ENCODE assay signal across 10 cellular contexts in the genomic region with DNA sequence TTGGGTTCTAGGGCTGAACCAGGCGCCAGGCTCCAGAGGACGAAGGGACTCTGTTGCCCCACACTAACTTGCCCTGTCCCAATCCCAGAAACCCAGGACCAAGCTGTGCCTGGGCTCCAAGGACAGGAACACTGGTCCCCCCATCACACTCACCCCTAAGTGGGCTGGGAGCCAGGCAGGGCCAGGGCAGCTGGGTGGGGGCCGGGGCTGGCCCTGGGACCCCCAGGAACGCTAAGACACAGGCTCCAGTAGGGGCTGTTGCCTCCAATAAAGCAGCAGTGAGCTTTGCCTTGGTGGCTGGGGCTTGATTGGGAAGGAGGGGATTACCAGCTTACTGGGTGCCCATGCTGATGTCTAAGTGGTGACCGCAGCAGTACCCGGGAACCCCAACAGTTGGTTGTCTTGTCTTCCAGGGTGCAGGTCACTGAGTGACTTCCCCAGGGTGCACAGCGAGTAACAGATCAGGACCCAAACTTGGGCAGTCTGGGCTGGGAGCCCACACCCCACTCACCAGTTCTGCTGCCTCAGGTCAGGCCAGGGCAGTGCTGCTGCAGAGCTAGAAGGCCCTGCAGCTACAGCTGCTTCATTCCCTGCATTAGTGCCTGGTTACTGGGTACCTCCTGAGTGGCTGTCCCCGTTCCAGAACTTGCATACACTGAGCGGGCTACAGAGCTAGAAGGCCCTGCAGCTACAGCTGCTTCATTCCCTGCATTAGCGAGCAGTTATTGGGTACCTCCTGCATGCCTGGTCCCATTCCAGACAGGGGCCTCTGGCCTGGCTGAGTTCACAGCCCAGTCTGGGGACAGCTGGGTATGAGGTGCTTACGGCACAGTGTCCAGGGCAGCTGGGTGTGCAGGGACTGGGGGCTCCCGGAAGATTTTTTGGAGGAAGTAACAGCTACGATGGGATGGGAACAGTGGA. TPM values are rescaled to one million over a fixed set of nuclear protein-coding genes. Genes with fewer than 3 reads are reported as not detected.
DNase-seq lines count a peak whose midpoint lies in the region; ATAC-seq and TF ChIP-seq lines count a peak whose summit lies in the region.
"Had no signal": no experiment of that assay in that cellular context is flagged by ENCODE, and none has a peak within 500 bp of the region (broad histone marks: within the 10 kb centered on the region; RNA-seq: fewer than 3 reads in every experiment).

No MANE protein-coding gene starts in this region.

- no peak overlapping the region for H2BK15ac ChIP-seq in mesenchymal stem cell (ENCODE audit: low read depth, poor library complexity, severe bottlenecking)

- H3K79me1 ChIP-seq in mesenchymal stem cell (replicated peaks; ENCODE audit: low read length, poor library complexity, severe bottlenecking) = peaks cover 21% of the 10 kb centered on the region

- no peak overlapping the region for H3K18ac ChIP-seq in mesenchymal stem cell (ENCODE audit: low read depth in 1 of 2, low read length in 2 of 2)

- peak overlapping the region; percentile 63 for H3K27ac Mint-ChIP-seq in activated T-helper 2 cell treated with anti-CD3 and anti-CD28 coated beads, Interferon-gamma antibody, Interleukin-2, Interleukin-4, amounts not matched to agents 10 μg/mL and 5 μg/mL and 100 μg/mL, durations not matched to agents 14 hours and 24 hours and 36 hours

- no peak overlapping the region for H3K4me3 ChIP-seq in heart left ventricle
- H3K4me3 ChIP-seq in right atrium auricular region = no peak overlapping the region
- H3K4me3 ChIP-seq in mesenchymal stem cell (ENCODE audit: insufficient read depth in 1 of 2, low read depth in 1 of 2, low read length in 2 of 2) = no peak overlapping the region
- H3K4me3 ChIP-seq in vagina = no peak overlapping the region

- no peaks in the 10 kb centered on the region for H3K9me3 ChIP-seq in heart left ventricle
- no peaks in the 10 kb centered on the region for H3K9me3 ChIP-seq in right atrium auricular region
- no peaks in the 10 kb centered on the region for H3K9me3 ChIP-seq in mesenchymal stem cell (ENCODE audit: control insufficient read depth, low read length)
- no peaks in the 10 kb centered on the region for H3K9me3 ChIP-seq in vagina

- ATAC-seq in heart left ventricle = peak in 2 of 4 donors; percentile 2 to 7
- ATAC-seq in GM21529 (IDR thresholded peaks at IDR 0.05; ENCODE audit: unreplicated experiment) = no peak
- no peak for ATAC-seq in HG03565 (IDR thresholded peaks at IDR 0.05; ENCODE audit: unreplicated experiment)
- ATAC-seq in GM21515 (IDR thresholded peaks at IDR 0.05; ENCODE audit: unreplicated experiment) = no peak

- H2AK5ac ChIP-seq in mesenchymal stem cell (ENCODE audit: low read length, severe bottlenecking) = peak overlapping the region; percentile 63

- no peak overlapping the region for H3K4ac ChIP-seq in mesenchymal stem cell (ENCODE audit: low read depth in 1 of 2, low read length in 2 of 2)

- TF ChIP-seq CTCF in heart left ventricle (IDR thresholded peaks at IDR 0.05) (no peak), right atrium auricular region (IDR thresholded peaks at IDR 0.05) (no peak), vagina (IDR thresholded peaks at IDR 0.05) (no peak)

- H2BK5ac ChIP-seq in mesenchymal stem cell (ENCODE audit: low read depth, low read length, poor library complexity, severe bottlenecking) = peak overlapping the region; percentile 10

- DNase-seq in heart left ventricle (peak in 3 of 5 donors; percentile 11 to 51 (median 15)), right atrium auricular region (ENCODE audit: low spot score) (no peak), mesenchymal stem cell (no peak), vagina (ENCODE audit: extremely low spot score in 2 of 2) (peak; percentile 80 to 82)
- no peak for DNase-seq in activated T-helper 2 cell treated with anti-CD3 and anti-CD28 coated beads, Interferon-gamma antibody, Interleukin-2, Interleukin-4, amounts not matched to agents 10 μg/mL and 5 μg/mL and 100 μg/mL, durations not matched to agents 14 hours and 24 hours and 36 hours (ENCODE audit: low spot score)
- DNase-seq: MM.1S, NCI-H510A had no signal

- no peak overlapping the region for H3K4me3 Mint-ChIP-seq in activated T-helper 2 cell treated with anti-CD3 and anti-CD28 coated beads, Interferon-gamma antibody, Interleukin-2, Interleukin-4, amounts not matched to agents 10 μg/mL and 5 μg/mL and 100 μg/mL, durations not matched to agents 14 hours and 24 hours and 36 hours (ENCODE audit: low read depth)

- H3K9ac ChIP-seq in mesenchymal stem cell (ENCODE audit: low read length) = no peak overlapping the region

- no peak overlapping the region for H2BK120ac ChIP-seq in mesenchymal stem cell (ENCODE audit: low read depth, low read length)

- H2BK12ac ChIP-seq in mesenchymal stem cell (ENCODE audit: low read length in 2 of 2) = no peak overlapping the region

- no peak overlapping the region for H3K14ac ChIP-seq in mesenchymal stem cell (ENCODE audit: low read length in 2 of 2)

- H3K4me2 ChIP-seq in mesenchymal stem cell (ENCODE audit: low read length, poor library complexity, severe bottlenecking) = no peak overlapping the region

- H3K36me3 Mint-ChIP-seq in activated T-helper 2 cell treated with anti-CD3 and anti-CD28 coated beads, Interferon-gamma antibody, Interleukin-2, Interleukin-4, amounts not matched to agents 10 μg/mL and 5 μg/mL and 100 μg/mL, durations not matched to agents 14 hours and 24 hours and 36 hours (ENCODE audit: low read depth) = peaks cover 33% of the 10 kb centered on the region

- no peaks in the 10 kb centered on the region for H3K27me3 ChIP-seq in heart left ventricle
- H3K27me3 ChIP-seq in right atrium auricular region = no peaks in the 10 kb centered on the region
- no peaks in the 10 kb centered on the region for H3K27me3 ChIP-seq in mesenchymal stem cell (ENCODE audit: control insufficient read depth in 1 of 2, insufficient read depth in 1 of 2, low read length in 2 of 2)
- no peaks in the 10 kb centered on the region for H3K27me3 ChIP-seq in vagina

- no peak for TF ChIP-seq POLR2A in heart left ventricle (IDR thresholded peaks at IDR 0.05)
- TF ChIP-seq POLR2A in vagina (IDR thresholded peaks at IDR 0.05) = no peak

- no peak overlapping the region for H4K8ac ChIP-seq in mesenchymal stem cell (ENCODE audit: low read length)

- peaks cover 0 to 75% (median 39%) of the 10 kb centered on the region in 9 donors for H3K36me3 ChIP-seq in heart left ventricle
- H3K36me3 ChIP-seq in right atrium auricular region = peaks cover 48% of the 10 kb centered on the region
- peaks cover 62 to 83% of the 10 kb centered on the region in 2 experiments for H3K36me3 ChIP-seq in mesenchymal stem cell (ENCODE audit: control insufficient read depth in 1 of 2, insufficient read depth in 2 of 2, low read depth in 1 of 2, low read length in 2 of 2)
- H3K36me3 ChIP-seq in vagina = peaks cover 0 to 46% of the 10 kb centered on the region in 2 donors

- H3K4me1 ChIP-seq in heart left ventricle (peaks cover 0 to 55% (median 14%) of the 10 kb centered on the region in 12 donors), right atrium auricular region (peaks cover 0 to 23% of the 10 kb centered on the region in 2 donors), mesenchymal stem cell (ENCODE audit: control insufficient read depth, insufficient read depth, low read depth, low read length) (peaks cover 78% of the 10 kb centered on the region), vagina (peaks cover 18% of the 10 kb centered on the region)

- H3K23ac ChIP-seq in mesenchymal stem cell (ENCODE audit: low read length in 2 of 2) = no peak overlapping the region

- H3K27ac ChIP-seq in heart left ventricle = peak overlapping the region in 2 of 12 donors; percentile 18 to 81
- no peak overlapping the region for H3K27ac ChIP-seq in right atrium auricular region
- H3K27ac ChIP-seq in mesenchymal stem cell (ENCODE audit: low read length, poor library complexity, severe bottlenecking) = peak overlapping the region; percentile 75
- no peak overlapping the region for H3K27ac ChIP-seq in vagina

- H3K4me1 Mint-ChIP-seq in activated T-helper 2 cell treated with anti-CD3 and anti-CD28 coated beads, Interferon-gamma antibody, Interleukin-2, Interleukin-4, amounts not matched to agents 10 μg/mL and 5 μg/mL and 100 μg/mL, durations not matched to agents 14 hours and 24 hours and 36 hours (ENCODE audit: low read depth) = peaks cover 28% of the 10 kb centered on the region

- H3K9me3 Mint-ChIP-seq in activated T-helper 2 cell treated with anti-CD3 and anti-CD28 coated beads, Interferon-gamma antibody, Interleukin-2, Interleukin-4, amounts not matched to agents 10 μg/mL and 5 μg/mL and 100 μg/mL, durations not matched to agents 14 hours and 24 hours and 36 hours = no peaks in the 10 kb centered on the region

- H4K91ac ChIP-seq in mesenchymal stem cell (ENCODE audit: low read length) = no peak overlapping the region

- intact Hi-C loops in heart left ventricle (cut with DNase I) = loop anchor here in 1 of 10 donors (5.0 kb wide), 1 partner anchor 62 kb away; no protein-coding TSS in a partner anchor
- intact Hi-C loops in activated T-helper 2 cell treated with anti-CD3 and anti-CD28 coated beads, Interferon-gamma antibody, Interleukin-2, Interleukin-4, amounts not matched to agents 10 μg/mL and 5 μg/mL and 100 μg/mL, durations not matched to agents 14 hours and 24 hours and 36 hours (cut with micrococcal nuclease) = no loop called here
- intact Hi-C loops in vagina (cut with DNase I) = no loop called here

- 70 to 87% (median 85%) methylated on average over 6 to 13 of the region's 13 CpGs for WGBS in heart left ventricle, 4 donors
- WGBS in mesenchymal stem cell = 90% methylated on average over 13 of the region's 13 CpGs

- no peak overlapping the region for H2AFZ ChIP-seq in mesenchymal stem cell (ENCODE audit: low read depth, low read length)

- H3K27me3 Mint-ChIP-seq in activated T-helper 2 cell treated with anti-CD3 and anti-CD28 coated beads, Interferon-gamma antibody, Interleukin-2, Interleukin-4, amounts not matched to agents 10 μg/mL and 5 μg/mL and 100 μg/mL, durations not matched to agents 14 hours and 24 hours and 36 hours (ENCODE audit: low read depth) = no peaks in the 10 kb centered on the region

RNA-seq across cellular contexts. Expression of a gene that starts 9.4 kb away (rescaled TPM):
- 100 to 1,000 TPM; 179 to 275 (median 215) TPM for total RNA-seq in heart left ventricle
- 100 to 1,000 TPM; 193 to 269 TPM for polyA plus RNA-seq in heart left ventricle
- total RNA-seq in right atrium auricular region = 100 to 1,000 TPM; 171 to 196 TPM
- 240 and 242 TPM in 2 replicates for total RNA-seq in activated T-helper 2 cell treated with anti-CD3 and anti-CD28 coated beads, Interferon-gamma antibody, Interleukin-2, Interleukin-4, amounts not matched to agents 10 μg/mL and 5 μg/mL and 100 μg/mL, durations not matched to agents 14 hours and 24 hours and 36 hours
- polyA plus RNA-seq in mesenchymal stem cell (2013, experiment 1 of 2) = 336 TPM
- 331 TPM for polyA plus RNA-seq in mesenchymal stem cell (2013, experiment 2 of 2)
- 228 TPM for total RNA-seq in vagina

RNA-seq across cellular contexts. Expression of a gene that starts 41.4 kb away (rescaled TPM):
- 10 to 100 TPM; 10.4 to 70.2 (median 23.5) TPM for total RNA-seq in heart left ventricle
- 10 to 100 TPM; 17.1 to 24.5 TPM for polyA plus RNA-seq in heart left ventricle
- total RNA-seq in right atrium auricular region = 10 to 100 TPM; 20.1 to 25.2 TPM
- total RNA-seq in activated T-helper 2 cell treated with anti-CD3 and anti-CD28 coated beads, Interferon-gamma antibody, Interleukin-2, Interleukin-4, amounts not matched to agents 10 μg/mL and 5 μg/mL and 100 μg/mL, durations not matched to agents 14 hours and 24 hours and 36 hours = 64.3 and 72.7 TPM in 2 replicates
- 25.7 TPM for polyA plus RNA-seq in mesenchymal stem cell (2013, experiment 1 of 2)
- polyA plus RNA-seq in mesenchymal stem cell (2013, experiment 2 of 2) = 26.3 TPM
- 102 TPM for total RNA-seq in vagina

Comparison
In these comparisons a context has a peak if more than half of its experiments do, and no peak if none do; other contexts are left out.
1. DNase-seq: peak in heart left ventricle (3 of 5) and vagina (2 of 2); none in right atrium auricular region (single experiment), activated T-helper 2 cell treated with anti-CD3 and anti-CD28 coated beads, Interferon-gamma antibody, Interleukin-2, Interleukin-4, amounts not matched to agents 10 μg/mL and 5 μg/mL and 100 μg/mL, durations not matched to agents 14 hours and 24 hours and 36 hours (single experiment) and mesenchymal stem cell (single experiment).